8 cellular contexts compared by ENCODE assay signal in genomic region chr7:102713011-102713690, GRCh38. TPM values are rescaled to one million over a fixed set of nuclear protein-coding genes. Genes with fewer than 3 reads are reported as not detected.
DNase-seq lines count a peak whose midpoint lies in the region; ATAC-seq, FAIRE-seq and TF ChIP-seq lines count a peak whose summit lies in the region.
"Not testable (repeated sequence)": the region's sequence is repeated elsewhere in the genome, so short reads cannot be mapped to it uniquely, and the experiment has no call there.

No MANE protein-coding gene starts in this region.

- not testable (repeated sequence) for H3K27me3 ChIP-seq in PC-3 (ENCODE audit: low read length); fibroblast of lung (ENCODE audit: control insufficient read depth, insufficient read depth, low read length)

- TF ChIP-seq CTCF in PC-3 (conservative IDR thresholded peaks at IDR 0.05; ENCODE audit: low read depth, low read length); fibroblast of lung (conservative IDR thresholded peaks at IDR 0.05 in 1 of 2, IDR thresholded peaks at IDR 0.05 in 1 of 2; ENCODE audit: low read depth in 1 of 2, low read length in 2 of 2): not testable (repeated sequence)

- DNase-seq in PC-3: peak; percentile 10
- not testable (repeated sequence) for DNase-seq in activated T-cell treated with anti-CD3 and anti-CD28 coated beads, Interleukin-2, amount 50 U/mL, for 4 hours
- peak; percentile 4 to 15 for DNase-seq in fibroblast of lung (ENCODE audit: low read depth in 2 of 2)
- peak; percentile 13 for DNase-seq in urothelium cell line (ENCODE audit: low spot score)

- H3K4me3 ChIP-seq in PC-3 (ENCODE audit: low read length); fibroblast of lung (replicated peaks in 1 of 4; ENCODE audit: control extremely low read depth in 1 of 4, insufficient read depth in 1 of 4, low read depth in 3 of 4, low read length in 4 of 4): not testable (repeated sequence)

- not testable (repeated sequence) for H3K36me3 ChIP-seq in PC-3 (ENCODE audit: low read depth, low read length); fibroblast of lung (ENCODE audit: control insufficient read depth, insufficient read depth, low read length)

- not testable (repeated sequence) for H4K20me1 ChIP-seq in PC-3 (ENCODE audit: low read length); fibroblast of lung (ENCODE audit: control insufficient read depth, extremely low read depth, insufficient read depth, low read length)

- H3K27me3 Mint-ChIP-seq in activated T-cell treated with anti-CD3 and anti-CD28 coated beads, Interleukin-2, amount 50 U/mL, for 4 hours (ENCODE audit: low read depth): not testable (repeated sequence)

- H3F3A ChIP-seq in PC-3 (ENCODE audit: low read length, unreplicated experiment): not testable (repeated sequence)

- H3K4me2 ChIP-seq in PC-3 (ENCODE audit: low read length): peak overlapping the region; percentile 68
- not testable (repeated sequence) for H3K4me2 ChIP-seq in fibroblast of lung (ENCODE audit: extremely low read depth, insufficient read depth, low read length)

- POLR2A ChIA-PET in PC-3 (lab: Charles Lee; ENCODE audit: unreplicated experiment): not testable (repeated sequence)

- H3K9me3 ChIP-seq in PC-3 (ENCODE audit: low read length); fibroblast of lung (ENCODE audit: control insufficient read depth, insufficient read depth, low read depth, low read length): not testable (repeated sequence)

- not testable (repeated sequence) for BruUV-seq in PC-3 (replicated peaks; lab: Mats Ljungman, UMichigan)

- H3K36me3 Mint-ChIP-seq in activated T-cell treated with anti-CD3 and anti-CD28 coated beads, Interleukin-2, amount 50 U/mL, for 4 hours (ENCODE audit: insufficient read depth): not testable (repeated sequence)

- FAIRE-seq in urothelium cell line (lab: Jason Lieb, UNC): not testable (repeated sequence)

- not testable (repeated sequence) for H3K79me2 ChIP-seq in PC-3 (ENCODE audit: low read length); fibroblast of lung (ENCODE audit: control insufficient read depth, insufficient read depth, low read length)

- not testable (repeated sequence) for H3K9ac ChIP-seq in PC-3 (ENCODE audit: low read length); fibroblast of lung (ENCODE audit: insufficient read depth, low read length)

- peak overlapping the region; percentile 63 for H3K27ac ChIP-seq in PC-3 (ENCODE audit: low read length)
- H3K27ac ChIP-seq in fibroblast of lung (ENCODE audit: insufficient read depth, low read length): not testable (repeated sequence)

- H3K4me3 Mint-ChIP-seq in activated T-cell treated with anti-CD3 and anti-CD28 coated beads, Interleukin-2, amount 50 U/mL, for 4 hours: not testable (repeated sequence)

- H3K4me1 Mint-ChIP-seq in activated T-cell treated with anti-CD3 and anti-CD28 coated beads, Interleukin-2, amount 50 U/mL, for 4 hours (ENCODE audit: low read depth): peaks cover 18% of the 10 kb centered on the region

- ATAC-seq in GM18511 (IDR thresholded peaks at IDR 0.05; ENCODE audit: unreplicated experiment) (peak; percentile 83), GM21360 (IDR thresholded peaks at IDR 0.05; ENCODE audit: unreplicated experiment) (peak; percentile 65), HG02870 (IDR thresholded peaks at IDR 0.05; ENCODE audit: unreplicated experiment) (peak; percentile 57), HG03469 (IDR thresholded peaks at IDR 0.05; ENCODE audit: unreplicated experiment) (peak; percentile 42), PC-3 (peak; percentile 43)
- ATAC-seq in activated T-cell treated with anti-CD3 and anti-CD28 coated beads, Interleukin-2, amount 50 U/mL, for 4 hours: peak; percentile 73 to 74

- not testable (repeated sequence) for H3K4me1 ChIP-seq in PC-3 (ENCODE audit: insufficient read depth, low read length); fibroblast of lung (ENCODE audit: control insufficient read depth, extremely low read depth, insufficient read depth, low read length)

- not testable (repeated sequence) for H3K9me2 ChIP-seq in PC-3 (replicated peaks; ENCODE audit: low read length)

- CTCF ChIA-PET in PC-3 (lab: Charles Lee): not testable (repeated sequence)

- intact Hi-C loops in PC-3 (cut with micrococcal nuclease): not testable (repeated sequence)

- not testable (repeated sequence) for H3K9me3 Mint-ChIP-seq in activated T-cell treated with anti-CD3 and anti-CD28 coated beads, Interleukin-2, amount 50 U/mL, for 4 hours

- H2AFZ ChIP-seq in PC-3 (ENCODE audit: low read length): peak overlapping the region; percentile 60; the same call in 1 of the 2 replicates
- not testable (repeated sequence) for H2AFZ ChIP-seq in fibroblast of lung (ENCODE audit: low read length)

RNA-seq across cellular contexts. Expression of gene FAM185A, which starts 35.6 kb away (rescaled TPM):
- total RNA-seq in PC-3 (2014; rRNA removed) (10.0 and 12.8 TPM in 2 replicates), fibroblast of lung (8.2 and 9.9 TPM in 2 replicates)
- total RNA-seq in activated T-cell treated with anti-CD3 and anti-CD28 coated beads, Interleukin-2, amount 50 U/mL, for 4 hours: 10 to 100 TPM in 2 of 3 donors, 1 to 10 TPM in 1; 9.1 to 12.9 (median 10.3) TPM
- 3.1 and 4.0 TPM in 2 replicates for polyA plus RNA-seq in fibroblast of lung
- 2.8 and 3.4 TPM in 2 replicates for polyA plus RNA-seq in fibroblast of lung (2012)
- polyA minus RNA-seq in fibroblast of lung (ENCODE audit: low replicate concordance): 1.1 and 3.5 TPM in 2 replicates

RNA-seq across cellular contexts. Expression of gene POLR2J2, which starts 41.7 kb away (rescaled TPM):
- total RNA-seq in PC-3 (2014; rRNA removed) (3.6 and 4.1 TPM in 2 replicates), fibroblast of lung (1.5 and 2.1 TPM in 2 replicates)
- total RNA-seq in activated T-cell treated with anti-CD3 and anti-CD28 coated beads, Interleukin-2, amount 50 U/mL, for 4 hours: 1 to 10 TPM; 5.8 to 8.5 (median 6.1) TPM
- 1.1 and 1.4 TPM in 2 replicates for polyA plus RNA-seq in fibroblast of lung
- 0.33 and 0.54 TPM in 2 replicates for polyA plus RNA-seq in fibroblast of lung (2012)
- 3.2 and 4.4 TPM in 2 replicates for polyA minus RNA-seq in fibroblast of lung (ENCODE audit: low replicate concordance)
